ENCODE assay signal across 22 cellular contexts in genomic region chrX:33285550-33285949, GRCh38.
"Had no signal": no experiment of that assay in that cellular context is flagged by ENCODE, and none has a peak within 500 bp of the region (broad histone marks: within the 10 kb centered on the region; RNA-seq: fewer than 3 reads in every experiment).

No MANE protein-coding gene starts in this region.

- DNase-seq: activated B cell treated with CpG ODN at 0.5 μM for 24 hours; activated CD4-positive, alpha-beta T cell treated with anti-CD3 and anti-CD28 coated beads, Interleukin-2, amount 50 U/mL, for 1 hour; activated CD8-positive, alpha-beta T cell treated with anti-CD3 and anti-CD28 coated beads for 36 hours; activated effector memory CD4-positive, alpha-beta T cell treated with Interleukin-2 at 50 U/mL for 16 hours; activated naive CD4-positive, alpha-beta T cell; activated T-cell treated with anti-CD3 and anti-CD28 coated beads, Interleukin-2, amount 50 U/mL, for 24 hours; aorta; MM.1S; NCI-H1105; NCI-H1436; NCI-H1694 treated with DMSO at 0.1 percent for 48 hours; NCI-H2029 treated with DMSO at 0.1 percent for 48 hours; NCI-H446; NCI-H524; T-cell; T-helper 2 cell; T1000 had no signal

- H3K4me2 ChIP-seq: KMS-11, PC-9 had no signal

- H3K4me3 ChIP-seq: cardiac muscle cell, PC-9, SK-N-MC had no signal

- H3K36me3 ChIP-seq: cardiac muscle cell had no signal

- H3K27me3 ChIP-seq: cardiac muscle cell had no signal

- ATAC-seq: activated CD8-positive, alpha-beta T cell treated with anti-CD3 and anti-CD28 coated beads for 36 hours; Right ventricle myocardium inferior; T-cell had no signal

- H2AFZ ChIP-seq: PC-9 had no signal

- H3K9ac ChIP-seq: KMS-11 had no signal

- H3K27ac ChIP-seq: cardiac muscle cell, KMS-11, PC-9, SK-N-MC had no signal
